ENCODE assay signal across 8 cellular contexts in genomic region chr2:55418072-55418471, GRCh38. TPM values are rescaled to one million over a fixed set of nuclear protein-coding genes. Genes with fewer than 3 reads are reported as not detected.
DNase-seq lines count a peak whose midpoint lies in the region; ATAC-seq and TF ChIP-seq lines count a peak whose summit lies in the region.

No MANE protein-coding gene starts in this region.

- no peaks in the 10 kb centered on the region for H3K27me3 ChIP-seq in H9 (ENCODE audit: insufficient read depth, low read length)

- H4K91ac ChIP-seq in H9 (ENCODE audit: insufficient read length, low read depth, low read length), result no peak overlapping the region

- peaks cover 10% of the 10 kb centered on the region for H3K23me2 ChIP-seq in H9 (ENCODE audit: insufficient read length, low read depth, low read length, poor library complexity, severe bottlenecking)

- H3K27me3 Mint-ChIP-seq in H9 (ENCODE audit: low read depth), result no peaks in the 10 kb centered on the region

- no peak overlapping the region for H3K27ac ChIP-seq in H9 (ENCODE audit: insufficient read length, low read depth, low read length)
- no peak overlapping the region for H3K27ac ChIP-seq in SK-N-MC

- H3K14ac ChIP-seq in H9 (ENCODE audit: insufficient read depth, low read length), result no peak overlapping the region

- H3K9ac ChIP-seq in H9 (ENCODE audit: extremely low read depth, insufficient read length, low read length) (no peak overlapping the region), SK-N-MC (ENCODE audit: insufficient read length) (peak overlapping the region; percentile 89)

- no peak for ATAC-seq in stimulated activated effector memory CD8-positive, alpha-beta T cell treated with anti-CD3 and anti-CD28 coated beads, Interleukin-12 subunit alpha, Interleukin-12 subunit beta, amount 100 ng/mL, for 72 hours
- ATAC-seq in GM19324 (IDR thresholded peaks at IDR 0.05; ENCODE audit: low FRiP score, unreplicated experiment) (no peak), HG03439 (IDR thresholded peaks at IDR 0.05; ENCODE audit: unreplicated experiment) (no peak)

- peaks cover 25 to 29% of the 10 kb centered on the region in 2 experiments for H3K4me1 Mint-ChIP-seq in H9
- H3K4me1 Mint-ChIP-seq in stimulated activated effector memory CD8-positive, alpha-beta T cell treated with anti-CD3 and anti-CD28 coated beads, Interleukin-12 subunit alpha, Interleukin-12 subunit beta, amount 100 ng/mL, for 72 hours, result peaks cover 21% of the 10 kb centered on the region

- peak overlapping the region; percentile 85 to 96 for H3K4me3 Mint-ChIP-seq in H9
- peak overlapping the region; percentile 84 for H3K4me3 Mint-ChIP-seq in stimulated activated effector memory CD8-positive, alpha-beta T cell treated with anti-CD3 and anti-CD28 coated beads, Interleukin-12 subunit alpha, Interleukin-12 subunit beta, amount 100 ng/mL, for 72 hours

- peaks cover 1 to 17% (median 13%) of the 10 kb centered on the region in 3 experiments; a peak in 6 of 7 replicates for H3K36me3 Mint-ChIP-seq in H9 (ENCODE audit: insufficient read depth in 1 of 3, low read depth in 3 of 3)
- H3K36me3 Mint-ChIP-seq in stimulated activated effector memory CD8-positive, alpha-beta T cell treated with anti-CD3 and anti-CD28 coated beads, Interleukin-12 subunit alpha, Interleukin-12 subunit beta, amount 100 ng/mL, for 72 hours, result no peaks in the 10 kb centered on the region

- no peaks in the 10 kb centered on the region for H3K79me1 ChIP-seq in H9 (ENCODE audit: insufficient read depth, low read depth, low read length, poor library complexity, severe bottlenecking)

- no peak overlapping the region for H4K8ac ChIP-seq in H9 (replicated peaks; ENCODE audit: insufficient read length, low read depth, low read length)

- H3K56ac ChIP-seq in H9 (ENCODE audit: insufficient read length, low read depth, low read length), result no peak overlapping the region

- H3K9me3 ChIP-seq in H9 (ENCODE audit: control insufficient read depth, low read depth, low read length) (no peaks in the 10 kb centered on the region), SK-N-MC (ENCODE audit: low read depth, low read length) (no peaks in the 10 kb centered on the region)

- no peak overlapping the region for H2BK15ac ChIP-seq in H9 (ENCODE audit: low read depth, low read length)

- DNase-seq in H9 (no peak), SK-N-MC (ENCODE audit: low read depth, low spot score) (no peak), foreskin fibroblast (peak in 1 of 2 donors; percentile 15), AML-193 (lab: John Stamatoyannopoulos, UW) (no peak), kidney glomerular epithelial cell (lab: John Stamatoyannopoulos, UW) (no peak)
- DNase-seq in stimulated activated effector memory CD8-positive, alpha-beta T cell treated with anti-CD3 and anti-CD28 coated beads, Interleukin-12 subunit alpha, Interleukin-12 subunit beta, amount 100 ng/mL, for 72 hours (ENCODE audit: low spot score in 2 of 2), result no peak

- H3K23ac ChIP-seq in H9 (ENCODE audit: insufficient read length, low read depth, low read length), result no peak overlapping the region

- H3K27ac Mint-ChIP-seq in H9, result no peak overlapping the region
- H3K27ac Mint-ChIP-seq in stimulated activated effector memory CD8-positive, alpha-beta T cell treated with anti-CD3 and anti-CD28 coated beads, Interleukin-12 subunit alpha, Interleukin-12 subunit beta, amount 100 ng/mL, for 72 hours, result peak overlapping the region; percentile 77

- no peak overlapping the region for H3T11ph ChIP-seq in H9 (ENCODE audit: low read length)

- H3K9me3 Mint-ChIP-seq in H9, result no peaks in the 10 kb centered on the region
- no peaks in the 10 kb centered on the region for H3K9me3 Mint-ChIP-seq in stimulated activated effector memory CD8-positive, alpha-beta T cell treated with anti-CD3 and anti-CD28 coated beads, Interleukin-12 subunit alpha, Interleukin-12 subunit beta, amount 100 ng/mL, for 72 hours

- no CpG with 5 or more reads among the region's 2 CpGs for WGBS in H9 (ENCODE audit: extremely low coverage, insufficient read length, low lambda C conversion rate)

- no peak overlapping the region for H2BK5ac ChIP-seq in H9 (ENCODE audit: insufficient read length, low read length)

- H3K36me3 ChIP-seq in SK-N-MC (ENCODE audit: insufficient read depth, low read length), result peaks cover 6% of the 10 kb centered on the region; the same call in 1 of the 2 replicates

- no peak overlapping the region for H3K18ac ChIP-seq in H9 (ENCODE audit: insufficient read length, low read depth, low read length)

- H2BK12ac ChIP-seq in H9 (ENCODE audit: insufficient read length, low read depth, low read length), result no peak overlapping the region

- H4K20me1 ChIP-seq in H9 (ENCODE audit: control insufficient read depth, insufficient read depth, insufficient read length), result no peaks in the 10 kb centered on the region

- H3K4me2 ChIP-seq in H9 (ENCODE audit: insufficient read depth, insufficient read length, low read length), result peak overlapping the region; percentile 73

- H3K4me1 ChIP-seq in H9 (ENCODE audit: insufficient read depth, low read length), result no peaks in the 10 kb centered on the region

- H2BK20ac ChIP-seq in H9 (ENCODE audit: low read depth, low read length, poor library complexity, severe bottlenecking), result no peak overlapping the region

- TF ChIP-seq CTCF in H9 (conservative IDR thresholded peaks at IDR 0.05) (no peak), foreskin fibroblast (IDR thresholded peaks at IDR 0.05; ENCODE audit: low read depth, low read length) (no peak)

- H4K5ac ChIP-seq in H9 (ENCODE audit: insufficient read length, low read depth, low read length), result no peak overlapping the region

- H3K4me3 ChIP-seq in SK-N-MC (peak overlapping the region; percentile 81), foreskin fibroblast (ENCODE audit: low read depth in 1 of 2, low read length in 2 of 2) (peak overlapping the region; percentile 67 to 94)

- no peak overlapping the region for H2AFZ ChIP-seq in H9 (ENCODE audit: low read length)

- no peak overlapping the region for H3K4ac ChIP-seq in H9 (ENCODE audit: low read depth, low read length)

- H3K79me2 ChIP-seq in H9 (ENCODE audit: insufficient read depth, low read length), result peaks cover 5% of the 10 kb centered on the region; the same call in 1 of the 2 replicates

- H2BK120ac ChIP-seq in H9 (ENCODE audit: low read depth, low read length, poor library complexity, severe bottlenecking), result no peak overlapping the region

- H2AK5ac ChIP-seq in H9 (ENCODE audit: insufficient read length, low read length), result no peak overlapping the region

RNA-seq across cellular contexts. Expression of gene CCDC88A, which starts 1.6 kb away (rescaled TPM):
- 87.5 and 91.8 TPM in 2 replicates for total RNA-seq in H9 (2021)
